In the genomic region with DNA sequence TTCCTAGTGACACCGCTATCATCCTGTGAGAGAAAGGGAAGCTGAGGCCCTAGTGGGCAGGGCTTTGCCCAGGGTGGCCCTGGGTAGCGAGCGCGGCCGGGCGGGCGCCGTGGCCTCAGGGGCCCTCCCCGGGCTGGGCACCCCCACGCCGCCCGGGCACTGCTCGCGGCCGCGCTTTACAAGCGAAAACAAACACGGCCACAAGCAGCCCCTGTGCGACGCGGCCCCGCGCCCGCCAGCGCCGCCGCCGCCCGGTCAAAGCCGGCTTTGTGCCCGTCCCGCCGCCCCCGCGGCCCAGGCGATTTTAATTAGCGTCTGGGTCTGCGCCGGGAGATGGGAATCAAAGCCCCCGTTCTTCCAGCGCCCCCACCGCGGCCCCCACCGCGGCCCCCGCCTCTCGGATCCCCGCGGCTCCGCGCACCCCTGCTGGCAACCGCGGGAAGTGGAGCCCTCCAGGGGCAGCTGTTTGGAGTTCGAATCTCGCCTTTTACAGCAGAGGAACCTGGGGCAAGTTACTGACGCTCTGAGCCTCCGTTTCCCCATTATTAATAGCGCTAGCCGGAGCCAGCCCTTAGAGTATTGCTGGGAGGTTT, we compare ENCODE assay signal across 8 cellular contexts. TPM values are rescaled to one million over a fixed set of nuclear protein-coding genes. Genes with fewer than 3 reads are reported as not detected.
DNase-seq lines count a peak whose midpoint lies in the region; ATAC-seq and TF ChIP-seq lines count a peak whose summit lies in the region.

No MANE protein-coding gene starts in this region.

- H2AFZ ChIP-seq in neural progenitor cell (replicated peaks), result peak overlapping the region; percentile 82

- H3K4me2 ChIP-seq in neural progenitor cell, result peak overlapping the region; percentile 71

- H3K9ac ChIP-seq in neural progenitor cell, result peak overlapping the region; percentile 55

- H3K27ac Mint-ChIP-seq in glutamatergic neuron (ENCODE audit: unreplicated experiment), result no peak overlapping the region
- no peak overlapping the region for H3K27ac Mint-ChIP-seq in neural progenitor cell

- H3K4me1 ChIP-seq in neural progenitor cell, result peaks cover 2% of the 10 kb centered on the region

- ATAC-seq in HG02884 (IDR thresholded peaks at IDR 0.05; ENCODE audit: unreplicated experiment) (no peak), GM21423 (IDR thresholded peaks at IDR 0.05; ENCODE audit: unreplicated experiment) (no peak), HG03280 (IDR thresholded peaks at IDR 0.05; ENCODE audit: unreplicated experiment) (no peak)

- no peaks in the 10 kb centered on the region for H3K36me3 ChIP-seq in neural progenitor cell

- H3K79me2 ChIP-seq in neural progenitor cell (ENCODE audit: low read depth), result no peaks in the 10 kb centered on the region

- H3K27me3 ChIP-seq in neural progenitor cell, result peaks cover 13% of the 10 kb centered on the region

- peak; percentile 44 for TF ChIP-seq CTCF in AG09319 (IDR thresholded peaks at IDR 0.05; ENCODE audit: low read depth, low read length)
- TF ChIP-seq CTCF in glutamatergic neuron (IDR thresholded peaks at IDR 0.05; ENCODE audit: partially characterized antibody, unreplicated experiment), result peak; percentile 61
- TF ChIP-seq CTCF in neural progenitor cell (IDR thresholded peaks at IDR 0.05), result peak; percentile 47

- H3K4me3 Mint-ChIP-seq in glutamatergic neuron (ENCODE audit: unreplicated experiment), result no peak overlapping the region
- peak overlapping the region; percentile 22 for H3K4me3 Mint-ChIP-seq in neural progenitor cell

- no peak for DNase-seq in AG09319 (ENCODE audit: extremely low read depth, low read depth)
- peak; percentile 72 for DNase-seq in SK-MEL-5 (ENCODE audit: low read depth, low spot score)
- peak; percentile 36 for DNase-seq in glutamatergic neuron
- peak; percentile 64 for DNase-seq in neural progenitor cell (ENCODE audit: low spot score)
- no peak for DNase-seq in NCI-H774 (lab: John Stamatoyannopoulos, UW)

- no peaks in the 10 kb centered on the region for H4K20me1 ChIP-seq in neural progenitor cell (ENCODE audit: low read depth)

- H3K27me3 Mint-ChIP-seq in glutamatergic neuron (ENCODE audit: unreplicated experiment) (peaks cover 11% of the 10 kb centered on the region), neural progenitor cell (ENCODE audit: insufficient read depth, low read depth) (no peaks in the 10 kb centered on the region)

- no peaks in the 10 kb centered on the region for H3F3A ChIP-seq in neural progenitor cell (ENCODE audit: low read depth)

- H3K4me3 ChIP-seq in neural progenitor cell, result peak overlapping the region; percentile 43

- H3K36me3 Mint-ChIP-seq in glutamatergic neuron (ENCODE audit: unreplicated experiment), result no peaks in the 10 kb centered on the region
- no peaks in the 10 kb centered on the region for H3K36me3 Mint-ChIP-seq in neural progenitor cell

- H3K9me3 Mint-ChIP-seq in glutamatergic neuron (ENCODE audit: unreplicated experiment) (peaks cover 4% of the 10 kb centered on the region), neural progenitor cell (no peaks in the 10 kb centered on the region)

- H3K27ac ChIP-seq in neural progenitor cell, result no peak overlapping the region

- in situ Hi-C loops in SK-MEL-5 (cut with HindIII; ENCODE audit: low pct_unique_long_range_greater_than_20kb, low sequenced_read_pairs), result no loop called here

- H3K9me3 ChIP-seq in neural progenitor cell (ENCODE audit: low read depth), result no peaks in the 10 kb centered on the region

- H3K4me1 Mint-ChIP-seq in glutamatergic neuron (ENCODE audit: low read depth, unreplicated experiment) (no peaks in the 10 kb centered on the region), neural progenitor cell (peaks cover 4% of the 10 kb centered on the region)

RNA-seq across cellular contexts. Expression of a gene that starts 47.9 kb away (rescaled TPM):
- total RNA-seq in SK-MEL-5 (2014; rRNA removed; shearing (Covaris generic)), result 3.6 TPM in 1 of 2 replicates, not detected in the other
- not detected in 2 replicates for polyA plus RNA-seq in SK-MEL-5 (2015; cell fraction: cytosol; rRNA removed)
- not detected in 2 replicates for polyA plus RNA-seq in SK-MEL-5 (2015; cell fraction: nucleus; rRNA removed)
- total RNA-seq in glutamatergic neuron (ENCODE audit: unreplicated experiment) (not detected), neural progenitor cell (ENCODE audit: low replicate concordance) (0.06 TPM in 1 of 2 replicates, not detected in the other)

Comparison
In these comparisons a context has a peak if more than half of its experiments do, and no peak if none do; other contexts are left out.
1. DNase-seq: peak in SK-MEL-5 (single experiment), glutamatergic neuron (single experiment) and neural progenitor cell (single experiment); none in AG09319 (single experiment) and NCI-H774 (single experiment).
2. Peak in every context shown above with its lines, with median percentiles within 50 percentile points of each other: CTCF ChIP-seq.